Comparison of ENCODE assay signal across 1 cellular context in genomic region chr3:196569003-196569516, GRCh38.
TF ChIP-seq lines count a peak whose summit lies in the region.

No MANE protein-coding gene starts in this region.

TF ChIP-seq in H1, 55 proteins besides CTCF, POLR2A, EP300 and RAD21:
- TF ChIP-seq TCF12 (IDR thresholded peaks at IDR 0.05; ENCODE audit: low read depth, low read length) (no peak), BCL11A (IDR thresholded peaks at IDR 0.05; ENCODE audit: low read depth in 2 of 2, low read length in 2 of 2) (no peak), POLR2AphosphoS5 (IDR thresholded peaks at IDR 0.05; ENCODE audit: low read depth, low read length) (peak; percentile 40; the same call in 1 of the 2 replicates), SIRT6 (IDR thresholded peaks at IDR 0.05; ENCODE audit: low read length) (no peak), GABPA (IDR thresholded peaks at IDR 0.05; ENCODE audit: borderline replicate concordance, insufficient read depth, low read length) (no peak)
